In genomic region chr22:38655532-38656255, GRCh38 we compare ENCODE assay signal across 8 cellular contexts. TPM values are rescaled to one million over a fixed set of nuclear protein-coding genes. Genes with fewer than 3 reads are reported as not detected.
DNase-seq lines count a peak whose midpoint lies in the region; ATAC-seq, FAIRE-seq and TF ChIP-seq lines count a peak whose summit lies in the region.

No MANE protein-coding gene starts in this region.

- TF ChIP-seq POLR2A in A549 (IDR thresholded peaks at IDR 0.05; ENCODE audit: low read length), result no peak

- H3K4me3 ChIP-seq in A549 (peak overlapping the region; percentile 84), GM23338 (peak overlapping the region; percentile 74), RWPE2 (ENCODE audit: severe bottlenecking) (peak overlapping the region; percentile 98), endodermal cell (ENCODE audit: low read length) (peak overlapping the region; percentile 90)
- H3K4me3 ChIP-seq in naive thymus-derived CD4-positive, alpha-beta T cell (ENCODE audit: low read length), result peak overlapping the region; percentile 98

- peak overlapping the region; percentile 98 for H3K27ac ChIP-seq in A549
- peak overlapping the region; percentile 20; the same call in 1 of the 2 replicates for H3K27ac ChIP-seq in GM23338 (ENCODE audit: low read depth)
- peak overlapping the region; percentile 62 for H3K27ac ChIP-seq in RWPE2 (ENCODE audit: poor library complexity, severe bottlenecking)
- peak overlapping the region; percentile 98 for H3K27ac ChIP-seq in endodermal cell (ENCODE audit: low read depth, low read length)
- H3K27ac ChIP-seq in naive thymus-derived CD4-positive, alpha-beta T cell (ENCODE audit: low read depth, low read length), result peak overlapping the region; percentile 93

- H3K9me3 ChIP-seq in A549 (no peaks in the 10 kb centered on the region), RWPE2 (ENCODE audit: severe bottlenecking) (no peaks in the 10 kb centered on the region), endodermal cell (ENCODE audit: control insufficient read depth, low read length) (no peaks in the 10 kb centered on the region)
- H3K9me3 ChIP-seq in naive thymus-derived CD4-positive, alpha-beta T cell (ENCODE audit: control insufficient read depth in 2 of 3, low read length in 3 of 3), result no peaks in the 10 kb centered on the region

- TF ChIP-seq RAD21 in A549 (conservative IDR thresholded peaks at IDR 0.05 in 1 of 2, IDR thresholded peaks at IDR 0.05 in 1 of 2), result no peak

- no peaks in the 10 kb centered on the region; the same call in 1 of the 2 replicates for H4K20me1 ChIP-seq in GM23338 (replicated peaks; ENCODE audit: insufficient read depth)

- H2AFZ ChIP-seq in GM23338, result peak overlapping the region; percentile 49

- TF ChIP-seq EP300 in A549 (IDR thresholded peaks at IDR 0.05), result no peak

- peak overlapping the region; percentile 91 for H3K4me3 Mint-ChIP-seq in GM23338
- peak overlapping the region; percentile 86 for H3K4me3 Mint-ChIP-seq in endodermal cell
- H3K4me3 Mint-ChIP-seq in naive thymus-derived CD4-positive, alpha-beta T cell, result peak overlapping the region; percentile 94 to 96 (median 96)

- no peak for FAIRE-seq in A549 (lab: Jason Lieb, UNC)

- 0% methylated on average over 1 of the region's 22 CpGs for WGBS in A549 (ENCODE audit: missing lambda C conversion rate)
- WGBS in endodermal cell (ENCODE audit: insufficient coverage in 1 of 2, insufficient read length in 1 of 2), 2 experiments, result 5 to 8% methylated on average over 6 to 22 of the region's 22 CpGs

- peak overlapping the region; percentile 99 for H3K27ac Mint-ChIP-seq in GM23338
- H3K27ac Mint-ChIP-seq in endodermal cell, result peak overlapping the region; percentile 100
- peak overlapping the region; percentile 92 to 99 (median 98) for H3K27ac Mint-ChIP-seq in naive thymus-derived CD4-positive, alpha-beta T cell

- H3K9me3 Mint-ChIP-seq in GM23338, result peaks cover 8% of the 10 kb centered on the region; the same call in 2 of the 3 replicates
- peaks cover 5% of the 10 kb centered on the region for H3K9me3 Mint-ChIP-seq in endodermal cell
- H3K9me3 Mint-ChIP-seq in naive thymus-derived CD4-positive, alpha-beta T cell, result no peaks in the 10 kb centered on the region

- peaks cover 7% of the 10 kb centered on the region; the same call in 2 of the 3 replicates for H3K4me1 ChIP-seq in A549
- H3K4me1 ChIP-seq in GM23338 (ENCODE audit: insufficient read depth), result peaks cover 5% of the 10 kb centered on the region
- H3K4me1 ChIP-seq in RWPE2 (ENCODE audit: insufficient read depth, poor library complexity, severe bottlenecking), result no peaks in the 10 kb centered on the region
- peaks cover 5% of the 10 kb centered on the region for H3K4me1 ChIP-seq in endodermal cell (ENCODE audit: control insufficient read depth, insufficient read depth, low read length)
- H3K4me1 ChIP-seq in naive thymus-derived CD4-positive, alpha-beta T cell (ENCODE audit: control insufficient read depth in 2 of 2, insufficient read depth in 2 of 2, low read length in 2 of 2), result peaks cover 4 to 9% of the 10 kb centered on the region in 2 donors

- H3K4me2 ChIP-seq in A549 (peak overlapping the region; percentile 84), GM23338 (peak overlapping the region; percentile 99)

- H3K36me3 Mint-ChIP-seq in GM23338 (ENCODE audit: low read depth) (peaks cover 16% of the 10 kb centered on the region), endodermal cell (ENCODE audit: low read depth) (peaks cover 14% of the 10 kb centered on the region)
- no peaks in the 10 kb centered on the region for H3K36me3 Mint-ChIP-seq in naive thymus-derived CD4-positive, alpha-beta T cell

- ATAC-seq in A549 (peak in 1 of 2 experiments; percentile 60; a peak in 5 of 6 replicates), GM23338 (peak; percentile 63), RWPE2 (ENCODE audit: low read depth) (peak; percentile 25), GM18520 (IDR thresholded peaks at IDR 0.05; ENCODE audit: unreplicated experiment) (no peak), HG02571 (IDR thresholded peaks at IDR 0.05; ENCODE audit: unreplicated experiment) (no peak)
- ATAC-seq in naive thymus-derived CD4-positive, alpha-beta T cell, result no peak

- peak overlapping the region; percentile 95 for H3K9ac ChIP-seq in endodermal cell (ENCODE audit: extremely low read depth, low read length, poor library complexity, severe bottlenecking)

- H3K4me1 Mint-ChIP-seq in GM23338 (peaks cover 8% of the 10 kb centered on the region), endodermal cell (peaks cover 9% of the 10 kb centered on the region)
- H3K4me1 Mint-ChIP-seq in naive thymus-derived CD4-positive, alpha-beta T cell, result peaks cover 4 to 23% (median 18%) of the 10 kb centered on the region in 7 donors

- H3K27me3 Mint-ChIP-seq in GM23338 (ENCODE audit: insufficient read depth, low read depth, poor library complexity), result peaks cover 6% of the 10 kb centered on the region
- no peaks in the 10 kb centered on the region for H3K27me3 Mint-ChIP-seq in endodermal cell (ENCODE audit: insufficient read depth)
- H3K27me3 Mint-ChIP-seq in naive thymus-derived CD4-positive, alpha-beta T cell, result no peaks in the 10 kb centered on the region

- no peaks in the 10 kb centered on the region for H3F3A ChIP-seq in GM23338 (replicated peaks; ENCODE audit: low read depth)

- POLR2A ChIA-PET in A549 (lab: Yijun Ruan, JAX), result no interaction called here
- POLR2A ChIA-PET in naive thymus-derived CD4-positive, alpha-beta T cell (lab: Charles Lee), result no interaction called here

- CTCF ChIA-PET in A549 (lab: Yijun Ruan, JAX), result no interaction called here
- CTCF ChIA-PET in naive thymus-derived CD4-positive, alpha-beta T cell (lab: Charles Lee), result no interaction called here

- TF ChIP-seq CTCF in A549 (IDR thresholded peaks at IDR 0.05) (no peak), GM23338 (conservative IDR thresholded peaks at IDR 0.05; ENCODE audit: low read depth in 2 of 2) (no peak), RWPE2 (IDR thresholded peaks at IDR 0.05; ENCODE audit: poor library complexity, severe bottlenecking) (no peak), endodermal cell (conservative IDR thresholded peaks at IDR 0.05) (no peak)

- H3K36me3 ChIP-seq in GM23338 (ENCODE audit: insufficient read depth) (no peaks in the 10 kb centered on the region), RWPE2 (ENCODE audit: low read depth) (peaks cover 11% of the 10 kb centered on the region), endodermal cell (ENCODE audit: control insufficient read depth, insufficient read depth, low read length) (peaks cover 5% of the 10 kb centered on the region)
- peaks cover 0 to 4% (median 0%) of the 10 kb centered on the region in 3 experiments for H3K36me3 ChIP-seq in naive thymus-derived CD4-positive, alpha-beta T cell (ENCODE audit: control insufficient read depth in 2 of 3, insufficient read depth in 3 of 3, low read length in 3 of 3)

- 0 out of 2 replicates have a peak, but pooled peaks cover 4% of the 10 kb centered on the region for H3K79me2 ChIP-seq in GM23338 (replicated peaks; ENCODE audit: insufficient read depth)

- intact Hi-C loops in naive thymus-derived CD4-positive, alpha-beta T cell (cut with micrococcal nuclease), result loop anchor here (1.0 to 5.0 kb wide), 7 partner anchors 26 to 149 kb away; partner anchors contain the start of genes DMC1 (in 2 of the 2), GTPBP1 (in 2 of the 2), DDX17 (in 1 of the 2) and JOSD1 (in 1 of the 2)

- no peaks in the 10 kb centered on the region for H3K9me2 ChIP-seq in GM23338 (ENCODE audit: insufficient read depth)

- peak in 1 of 2 experiments; percentile 30 for DNase-seq in A549 (ENCODE audit: low read depth in 1 of 2, low spot score in 1 of 2)
- DNase-seq in GM23338 (ENCODE audit: low spot score), result no peak
- no peak for DNase-seq in RWPE2 (ENCODE audit: low spot score)
- no peak for DNase-seq in endodermal cell
- peak in 2 of 9 donors; percentile 2 to 3 for DNase-seq in naive thymus-derived CD4-positive, alpha-beta T cell
- no peak for DNase-seq in SKM-1 (lab: John Stamatoyannopoulos, UW; ENCODE audit: unreplicated experiment)

- H3K27me3 ChIP-seq in GM23338 (ENCODE audit: insufficient read depth) (no peaks in the 10 kb centered on the region), RWPE2 (ENCODE audit: insufficient read depth, poor library complexity, severe bottlenecking) (no peaks in the 10 kb centered on the region), endodermal cell (ENCODE audit: control insufficient read depth, insufficient read depth, low read length, poor library complexity, severe bottlenecking) (no peaks in the 10 kb centered on the region)
- no peaks in the 10 kb centered on the region for H3K27me3 ChIP-seq in naive thymus-derived CD4-positive, alpha-beta T cell (ENCODE audit: control insufficient read depth in 2 of 2, insufficient read depth in 2 of 2, low read length in 2 of 2)

RNA-seq across cellular contexts. Expression of gene FAM227A, which starts 0.5 kb away (rescaled TPM):
- polyA plus RNA-seq in A549 (2011; rRNA removed) (3.5 and 4.0 TPM in 2 replicates), A549 (2017; fragmentation: RNase III; extraction: RNeasy Plus Mini Kit Qiagen cat#74134 plus additional on column Dnase treatment) (1.4 to 1.7 TPM (median 1.4 TPM) in 3 replicates), GM23338 (2016; fragmentation: Nextera tagmentation; extraction: Ambion mirVana) (4.3 and 5.8 TPM in 2 replicates)
- 0.57 TPM in 2 replicates for polyA plus RNA-seq in A549 (2012; cell fraction: cytosol; rRNA removed)
- 2.3 and 3.3 TPM in 2 replicates for polyA plus RNA-seq in A549 (2012; cell fraction: nucleus; rRNA removed)
- 5.9 and 6.7 TPM in 2 replicates for polyA minus RNA-seq in A549 (2011; rRNA and poly(A)+ RNA removed)
- total RNA-seq in GM23338 (2014; rRNA removed; shearing (Covaris generic)), result 6.1 and 11.0 TPM in 2 replicates
- 10 to 100 TPM in 1 of 2 donors, 1 to 10 TPM in 1; 9.1 to 14.9 TPM for total RNA-seq in endodermal cell
- 7.4 TPM for polyA plus RNA-seq in endodermal cell (2013, experiment 1 of 2)
- polyA plus RNA-seq in endodermal cell (2013, experiment 2 of 2), result 7.1 TPM
- total RNA-seq in naive thymus-derived CD4-positive, alpha-beta T cell, result 1 to 10 TPM in 1 of 5 experiments, under 1 TPM in 3, not detected in 1; 0.05 to 1.0 (median 0.30) TPM
- not detected for polyA plus RNA-seq in naive thymus-derived CD4-positive, alpha-beta T cell

RNA-seq across cellular contexts. Expression of gene CBY1, which starts 0.7 kb away (rescaled TPM):
- polyA plus RNA-seq in A549 (2011; rRNA removed) (18.9 and 20.8 TPM in 2 replicates), A549 (2017; fragmentation: RNase III; extraction: RNeasy Plus Mini Kit Qiagen cat#74134 plus additional on column Dnase treatment) (17.5 to 19.4 TPM (median 18.6 TPM) in 3 replicates), GM23338 (2016; fragmentation: Nextera tagmentation; extraction: Ambion mirVana) (36.1 and 36.4 TPM in 2 replicates)
- polyA plus RNA-seq in A549 (2012; cell fraction: cytosol; rRNA removed), result 15.0 and 15.3 TPM in 2 replicates
- 5.5 and 8.7 TPM in 2 replicates for polyA plus RNA-seq in A549 (2012; cell fraction: nucleus; rRNA removed)
- polyA minus RNA-seq in A549 (2011; rRNA and poly(A)+ RNA removed), result 9.1 TPM in 2 replicates
- total RNA-seq in GM23338 (2014; rRNA removed; shearing (Covaris generic)), result 12.8 and 13.2 TPM in 2 replicates
- 10 to 100 TPM; 40.7 to 60.9 TPM for total RNA-seq in endodermal cell
- polyA plus RNA-seq in endodermal cell (2013, experiment 1 of 2), result 40.6 TPM
- polyA plus RNA-seq in endodermal cell (2013, experiment 2 of 2), result 40.8 TPM
- 10 to 100 TPM; 12.2 to 39.9 (median 15.2) TPM for total RNA-seq in naive thymus-derived CD4-positive, alpha-beta T cell
- polyA plus RNA-seq in naive thymus-derived CD4-positive, alpha-beta T cell, result 10 to 100 TPM in 1 of 2 donors, 1 to 10 TPM in 1; 8.1 to 11.2 TPM

RNA-seq across cellular contexts. Expression of gene TOMM22, which starts 26.1 kb away (rescaled TPM):
- polyA plus RNA-seq in A549 (2011; rRNA removed) (53.6 and 63.2 TPM in 2 replicates), A549 (2017; fragmentation: RNase III; extraction: RNeasy Plus Mini Kit Qiagen cat#74134 plus additional on column Dnase treatment) (68.4 to 69.8 TPM (median 69.2 TPM) in 3 replicates), GM23338 (2016; fragmentation: Nextera tagmentation; extraction: Ambion mirVana) (125 and 131 TPM in 2 replicates)
- polyA plus RNA-seq in A549 (2012; cell fraction: cytosol; rRNA removed), result 28.3 and 30.9 TPM in 2 replicates
- 9.5 and 18.8 TPM in 2 replicates for polyA plus RNA-seq in A549 (2012; cell fraction: nucleus; rRNA removed)
- 32.8 and 43.9 TPM in 2 replicates for polyA minus RNA-seq in A549 (2011; rRNA and poly(A)+ RNA removed)
- 84.0 and 87.0 TPM in 2 replicates for total RNA-seq in GM23338 (2014; rRNA removed; shearing (Covaris generic))
- total RNA-seq in endodermal cell, result 100 to 1,000 TPM; 114 to 119 TPM
- polyA plus RNA-seq in endodermal cell (2013, experiment 1 of 2), result 88.4 TPM
- polyA plus RNA-seq in endodermal cell (2013, experiment 2 of 2), result 72.7 TPM
- total RNA-seq in naive thymus-derived CD4-positive, alpha-beta T cell, result 10 to 100 TPM; 45.0 to 92.4 (median 50.6) TPM
- polyA plus RNA-seq in naive thymus-derived CD4-positive, alpha-beta T cell, result 10 to 100 TPM; 47.3 to 53.1 TPM

RNA-seq across cellular contexts. Expression of gene JOSD1, which starts 45.0 kb away (rescaled TPM):
- polyA plus RNA-seq in A549 (2011; rRNA removed) (37.5 and 40.9 TPM in 2 replicates), A549 (2017; fragmentation: RNase III; extraction: RNeasy Plus Mini Kit Qiagen cat#74134 plus additional on column Dnase treatment) (28.5 to 30.9 TPM (median 29.7 TPM) in 3 replicates), GM23338 (2016; fragmentation: Nextera tagmentation; extraction: Ambion mirVana) (4.6 and 5.5 TPM in 2 replicates)
- polyA plus RNA-seq in A549 (2012; cell fraction: cytosol; rRNA removed), result 22.7 and 28.4 TPM in 2 replicates
- 25.9 and 35.5 TPM in 2 replicates for polyA plus RNA-seq in A549 (2012; cell fraction: nucleus; rRNA removed)
- polyA minus RNA-seq in A549 (2011; rRNA and poly(A)+ RNA removed), result 45.8 and 46.8 TPM in 2 replicates
- total RNA-seq in GM23338 (2014; rRNA removed; shearing (Covaris generic)), result 16.1 and 19.7 TPM in 2 replicates
- 10 to 100 TPM; 21.2 to 26.7 TPM for total RNA-seq in endodermal cell
- polyA plus RNA-seq in endodermal cell (2013, experiment 1 of 2), result 35.3 TPM
- polyA plus RNA-seq in endodermal cell (2013, experiment 2 of 2), result 33.0 TPM
- total RNA-seq in naive thymus-derived CD4-positive, alpha-beta T cell, result 100 to 1,000 TPM in 2 of 5 experiments, 10 to 100 TPM in 3; 60.6 to 175 (median 74.9) TPM
- polyA plus RNA-seq in naive thymus-derived CD4-positive, alpha-beta T cell, result 1 to 10 TPM; 7.4 to 8.1 TPM

RNA-seq across cellular contexts. Expression of gene GTPBP1, which starts 50.0 kb away (rescaled TPM):
- 10.7 and 15.1 TPM in 2 replicates for polyA plus RNA-seq in A549 (2011; rRNA removed)
- 8.6 and 10.5 TPM in 2 replicates for polyA plus RNA-seq in A549 (2012; cell fraction: cytosol; rRNA removed)
- 29.4 and 33.7 TPM in 2 replicates for polyA plus RNA-seq in A549 (2012; cell fraction: nucleus; rRNA removed)
- polyA plus RNA-seq in A549 (2017; fragmentation: RNase III; extraction: RNeasy Plus Mini Kit Qiagen cat#74134 plus additional on column Dnase treatment), result 7.1 to 9.0 TPM (median 8.8 TPM) in 3 replicates
- 19.9 and 28.5 TPM in 2 replicates for polyA minus RNA-seq in A549 (2011; rRNA and poly(A)+ RNA removed)
- total RNA-seq in GM23338 (2014; rRNA removed; shearing (Covaris generic)), result 79.9 and 88.4 TPM in 2 replicates
- polyA plus RNA-seq in GM23338 (2016; fragmentation: Nextera tagmentation; extraction: Ambion mirVana), result 27.2 and 31.0 TPM in 2 replicates
- total RNA-seq in endodermal cell, result 10 to 100 TPM; 79.0 to 86.1 TPM
- 50.9 TPM for polyA plus RNA-seq in endodermal cell (2013, experiment 1 of 2)
- polyA plus RNA-seq in endodermal cell (2013, experiment 2 of 2), result 49.5 TPM
- total RNA-seq in naive thymus-derived CD4-positive, alpha-beta T cell, result 100 to 1,000 TPM in 2 of 5 experiments, 10 to 100 TPM in 3; 79.1 to 209 (median 91.9) TPM
- polyA plus RNA-seq in naive thymus-derived CD4-positive, alpha-beta T cell, result 10 to 100 TPM; 16.9 to 32.8 TPM

Comparison
In these comparisons a context has a peak if more than half of its experiments do, and no peak if none do; other contexts are left out.
1. ATAC-seq: peak in GM23338 (single experiment) and RWPE2 (single experiment); none in naive thymus-derived CD4-positive, alpha-beta T cell (single experiment), GM18520 (single experiment) and HG02571 (single experiment).
2. H3K27ac ChIP-seq: peak in every context shown above with its lines; median percentile 98 in A549; 98 in endodermal cell; 93 in naive thymus-derived CD4-positive, alpha-beta T cell; 62 in RWPE2; 20 in GM23338.
3. Peak in every context shown above with its lines, with median percentiles within 50 percentile points of each other: H3K4me3 ChIP-seq, H3K27ac Mint-ChIP-seq and H3K4me3 Mint-ChIP-seq.